ENCODE assay signal across 21 cellular contexts in the genomic region with DNA sequence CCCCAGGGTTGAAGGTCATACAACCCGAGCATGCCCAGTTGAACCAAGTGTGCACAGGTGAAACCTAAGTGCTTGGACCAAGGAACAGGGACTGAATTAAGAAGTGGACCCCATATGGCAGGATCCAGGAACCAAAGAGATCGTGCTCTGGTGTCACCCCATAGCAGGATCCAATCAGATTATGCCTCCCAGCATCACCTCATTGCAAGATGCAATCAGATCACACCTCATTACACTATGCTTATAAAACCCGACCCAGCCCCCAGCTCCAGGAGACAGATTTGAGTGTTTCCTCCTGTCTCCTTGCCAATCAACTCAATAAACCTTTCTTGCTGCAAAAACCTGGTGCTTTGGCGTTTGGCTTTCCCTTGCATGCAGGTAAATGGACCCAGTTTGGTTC. TPM values are rescaled to one million over a fixed set of nuclear protein-coding genes. Genes with fewer than 3 reads are reported as not detected.
DNase-seq lines count a peak whose midpoint lies in the region; ATAC-seq, FAIRE-seq and TF ChIP-seq lines count a peak whose summit lies in the region.
"Had no signal": no experiment of that assay in that cellular context is flagged by ENCODE, and none has a peak within 500 bp of the region (broad histone marks: within the 10 kb centered on the region; RNA-seq: fewer than 3 reads in every experiment).

No MANE protein-coding gene starts in this region.

- H3K36me3 Mint-ChIP-seq in activated T-helper 2 cell treated with anti-CD3 and anti-CD28 coated beads, Interferon-gamma antibody, Interleukin-2, Interleukin-4, amounts not matched to agents 10 μg/mL and 5 μg/mL and 100 μg/mL, durations not matched to agents 14 hours and 24 hours and 36 hours (ENCODE audit: low read depth), result no peaks in the 10 kb centered on the region

- no peaks in the 10 kb centered on the region for H3K9me3 ChIP-seq in keratinocyte (ENCODE audit: control insufficient read depth, low read depth, low read length)
- H3K9me3 ChIP-seq: Caco-2, tibial nerve had no signal

- H3K4me1 Mint-ChIP-seq in activated T-helper 2 cell treated with anti-CD3 and anti-CD28 coated beads, Interferon-gamma antibody, Interleukin-2, Interleukin-4, amounts not matched to agents 10 μg/mL and 5 μg/mL and 100 μg/mL, durations not matched to agents 14 hours and 24 hours and 36 hours (ENCODE audit: low read depth), result no peaks in the 10 kb centered on the region

- dilution Hi-C loops in keratinocyte (cut with MboI; ENCODE audit: extremely low pct_ligation_motif_present, low sequenced_read_pairs), result no loop called here

- DNase-seq in GM19239 (ENCODE audit: insufficient read length, low spot score), result no peak
- peak; percentile 75 for DNase-seq in NCI-H2081 treated with DMSO at 0.1 percent for 48 hours (lab: John Stamatoyannopoulos, UW)
- peak; percentile 68 for DNase-seq in NCI-H748 treated with DMSO at 0.1 percent for 48 hours (lab: John Stamatoyannopoulos, UW)
- no peak for DNase-seq in keratinocyte (ENCODE audit: low read depth, low spot score)
- DNase-seq in T1000 (lab: John Stamatoyannopoulos, UW), result no peak
- DNase-seq in activated T-helper 2 cell treated with anti-CD3 and anti-CD28 coated beads, Interferon-gamma antibody, Interleukin-2, Interleukin-4, amounts not matched to agents 10 μg/mL and 5 μg/mL and 100 μg/mL, durations not matched to agents 14 hours and 24 hours and 36 hours (ENCODE audit: low spot score), result no peak
- DNase-seq: activated CD4-positive, CD25-positive, alpha-beta regulatory T cell treated with anti-CD3 and anti-CD28 coated beads, Interleukin-2, amount 50 U/mL, for 72 hours; activated CD8-positive, alpha-beta memory T cell treated with anti-CD3 and anti-CD28 coated beads for 24 hours; activated naive CD4-positive, alpha-beta T cell treated with anti-CD3 and anti-CD28 coated beads, Interleukin-2, amount 50 U/mL, for 16 hours; activated T-cell treated with anti-CD3 and anti-CD28 coated beads, Interleukin-2, amount 50 U/mL, for 48 hours; anterior cingulate cortex; Caco-2; central memory CD4-positive, alpha-beta T cell; NCI-H1694 treated with DMSO at 0.1 percent for 48 hours; nucleus accumbens; stimulated activated CD4-positive, alpha-beta T cell treated with anti-CD3 and anti-CD28 coated beads, Interleukin-2, amount 100 ng/mL, for 48 hours; stimulated activated naive CD4-positive, alpha-beta T cell treated with Interleukin-2 at 50 U/mL for 16 hours had no signal

- peak overlapping the region; percentile 37 for H3K27ac ChIP-seq in keratinocyte (ENCODE audit: control insufficient read depth, insufficient read depth, low read length)
- H3K27ac ChIP-seq: tibial nerve had no signal

- no peak overlapping the region for H3K4me3 ChIP-seq in keratinocyte (ENCODE audit: control insufficient read depth in 2 of 3, extremely low read depth in 1 of 3, insufficient read depth in 2 of 3, low read depth in 1 of 3, low read length in 3 of 3)
- H3K4me3 ChIP-seq: smooth muscle cell, tibial nerve had no signal

- H3K27me3 ChIP-seq in keratinocyte (ENCODE audit: control insufficient read depth, extremely low read depth, insufficient read depth, low read length), result no peaks in the 10 kb centered on the region
- H3K27me3 ChIP-seq: tibial nerve had no signal

- intact Hi-C loops in activated T-helper 2 cell treated with anti-CD3 and anti-CD28 coated beads, Interferon-gamma antibody, Interleukin-2, Interleukin-4, amounts not matched to agents 10 μg/mL and 5 μg/mL and 100 μg/mL, durations not matched to agents 14 hours and 24 hours and 36 hours (cut with micrococcal nuclease), result no loop called here

- H3K9ac ChIP-seq in keratinocyte (ENCODE audit: control insufficient read depth, extremely low read depth, insufficient read depth, low read length), result no peak overlapping the region

- H4K20me1 ChIP-seq in keratinocyte (ENCODE audit: control insufficient read depth, extremely low read depth, insufficient read depth, low read length), result no peaks in the 10 kb centered on the region

- no peaks in the 10 kb centered on the region for H3K9me1 ChIP-seq in keratinocyte (ENCODE audit: control insufficient read depth, extremely low read depth, insufficient read depth, low read length)

- no peak for TF ChIP-seq CTCF in keratinocyte (optimal IDR thresholded peaks at IDR 0.05 in 1 of 3, IDR thresholded peaks at IDR 0.05 in 1 of 3, conservative IDR thresholded peaks at IDR 0.05 in 1 of 3; ENCODE audit: extremely low read depth in 1 of 3, insufficient read depth in 2 of 3, low read length in 3 of 3)

- H3K9me3 Mint-ChIP-seq in activated T-helper 2 cell treated with anti-CD3 and anti-CD28 coated beads, Interferon-gamma antibody, Interleukin-2, Interleukin-4, amounts not matched to agents 10 μg/mL and 5 μg/mL and 100 μg/mL, durations not matched to agents 14 hours and 24 hours and 36 hours, result no peaks in the 10 kb centered on the region

- H3K4me2 ChIP-seq in keratinocyte (ENCODE audit: control insufficient read depth, extremely low read depth, insufficient read depth, low read depth, low read length), result peak overlapping the region; percentile 46
- H3K4me2 ChIP-seq: smooth muscle cell had no signal

- no peak overlapping the region for H3K27ac Mint-ChIP-seq in activated T-helper 2 cell treated with anti-CD3 and anti-CD28 coated beads, Interferon-gamma antibody, Interleukin-2, Interleukin-4, amounts not matched to agents 10 μg/mL and 5 μg/mL and 100 μg/mL, durations not matched to agents 14 hours and 24 hours and 36 hours

- no peaks in the 10 kb centered on the region for H3K36me3 ChIP-seq in keratinocyte (ENCODE audit: control insufficient read depth in 2 of 2, extremely low read depth in 1 of 2, insufficient read depth in 2 of 2, low read length in 2 of 2)
- H3K36me3 ChIP-seq: tibial nerve had no signal

- no peaks in the 10 kb centered on the region for H3K79me2 ChIP-seq in keratinocyte (ENCODE audit: control insufficient read depth, insufficient read depth, low read length)

- H3K4me3 Mint-ChIP-seq in activated T-helper 2 cell treated with anti-CD3 and anti-CD28 coated beads, Interferon-gamma antibody, Interleukin-2, Interleukin-4, amounts not matched to agents 10 μg/mL and 5 μg/mL and 100 μg/mL, durations not matched to agents 14 hours and 24 hours and 36 hours (ENCODE audit: low read depth), result no peak overlapping the region

- H3K27me3 Mint-ChIP-seq in activated T-helper 2 cell treated with anti-CD3 and anti-CD28 coated beads, Interferon-gamma antibody, Interleukin-2, Interleukin-4, amounts not matched to agents 10 μg/mL and 5 μg/mL and 100 μg/mL, durations not matched to agents 14 hours and 24 hours and 36 hours (ENCODE audit: low read depth), result no peaks in the 10 kb centered on the region

- H2AFZ ChIP-seq in keratinocyte (ENCODE audit: control insufficient read depth, low read length), result no peak overlapping the region

- FAIRE-seq in GM19239 (lab: Jason Lieb, UNC), result peak; percentile 81
- FAIRE-seq in keratinocyte (lab: Jason Lieb, UNC), result peak; percentile 59

- peaks cover 4% of the 10 kb centered on the region for H3K4me1 ChIP-seq in keratinocyte (ENCODE audit: control insufficient read depth, extremely low read depth, insufficient read depth, low read length)
- H3K4me1 ChIP-seq: Caco-2, tibial nerve had no signal

- no peak for ATAC-seq in GM18498 (IDR thresholded peaks at IDR 0.05; ENCODE audit: unreplicated experiment)
- ATAC-seq: SK-N-SH treated with all-trans-retinoic acid at 6 μM for 48 hours had no signal

RNA-seq across cellular contexts. Expression of a gene that starts 37.6 kb away (rescaled TPM):
- polyA plus RNA-seq in keratinocyte, result 0.59 to 0.98 TPM (median 0.98 TPM) in 3 replicates
- polyA plus RNA-seq in keratinocyte (2011; ENCODE audit: low read depth), result not detected
- 0.57 and 0.80 TPM in 2 replicates for polyA plus RNA-seq in keratinocyte (2011; cell fraction: cytosol; rRNA removed)
- polyA plus RNA-seq in keratinocyte (2011; cell fraction: nucleus; rRNA removed), result 0.84 and 0.89 TPM in 2 replicates
- 0.20 and 0.53 TPM in 2 replicates for polyA plus RNA-seq in keratinocyte (2012; ENCODE audit: low replicate concordance)
- polyA minus RNA-seq in keratinocyte, result 0.38 to 0.86 TPM in 2 of 3 replicates, not detected in the other
- not detected for polyA minus RNA-seq in keratinocyte (2011; cell fraction: cytosol; rRNA and poly(A)+ RNA removed)
- polyA minus RNA-seq in keratinocyte (2011; cell fraction: nucleus; rRNA and poly(A)+ RNA removed), result 0.53 and 1.1 TPM in 2 replicates
- total RNA-seq in activated T-helper 2 cell treated with anti-CD3 and anti-CD28 coated beads, Interferon-gamma antibody, Interleukin-2, Interleukin-4, amounts not matched to agents 10 μg/mL and 5 μg/mL and 100 μg/mL, durations not matched to agents 14 hours and 24 hours and 36 hours, result not detected in 2 replicates
- total RNA-seq: Caco-2 had no signal

Comparison
In these comparisons a context has a peak if more than half of its experiments do, and no peak if none do; other contexts are left out.
1. DNase-seq: peak in NCI-H2081 treated with DMSO at 0.1 percent for 48 hours (single experiment) and NCI-H748 treated with DMSO at 0.1 percent for 48 hours (single experiment); none in GM19239 (single experiment), keratinocyte (single experiment), T1000 (single experiment) and activated T-helper 2 cell treated with anti-CD3 and anti-CD28 coated beads, Interferon-gamma antibody, Interleukin-2, Interleukin-4, amounts not matched to agents 10 μg/mL and 5 μg/mL and 100 μg/mL, durations not matched to agents 14 hours and 24 hours and 36 hours (single experiment).